Comparison of ENCODE assay signal across 26 cellular contexts in genomic region chr5:34663771-34664496, GRCh38.
"Had no signal": no experiment of that assay in that cellular context is flagged by ENCODE, and none has a peak within 500 bp of the region (broad histone marks: within the 10 kb centered on the region; RNA-seq: fewer than 3 reads in every experiment).

No MANE protein-coding gene starts in this region.

- FAIRE-seq: frontal cortex had no signal

- H3K4me3 Mint-ChIP-seq: activated CD4-positive, alpha-beta memory T cell treated with anti-CD3 and anti-CD28 coated beads, Interleukin-2, amount 10 ng/mL, durations not matched to agents 7 days and 5 days; activated CD4-positive, alpha-beta T cell treated with anti-CD3 and anti-CD28 coated beads, Interleukin-2, amount 10 ng/mL, durations not matched to agents 7 days and 5 days; activated T-cell treated with anti-CD3 and anti-CD28 coated beads, Interleukin-2, amount 50 U/mL, for 4 hours; activated T-helper 17 cell treated with anti-CD3 and anti-CD28 coated beads, Interleukin-2, amount 50 U/mL, for 72 hours; dendritic cell treated with granulocyte-macrophage colony-stimulating factor and Interleukin-4, amounts not matched to agents 40 ng/mL and 50 ng/mL, for 4 days; nephron; T-helper 17 cell had no signal

- H3K4me3 ChIP-seq: left ventricle myocardium inferior, lung, suprapubic skin, tibial nerve had no signal

- H3K9me3 ChIP-seq: left ventricle myocardium inferior, suprapubic skin, tibial nerve had no signal

- H3K9me3 Mint-ChIP-seq: activated CD4-positive, alpha-beta memory T cell treated with anti-CD3 and anti-CD28 coated beads, Interleukin-2, amount 10 ng/mL, durations not matched to agents 7 days and 5 days; activated CD4-positive, alpha-beta T cell treated with anti-CD3 and anti-CD28 coated beads, Interleukin-2, amount 10 ng/mL, durations not matched to agents 7 days and 5 days; activated T-cell treated with anti-CD3 and anti-CD28 coated beads, Interleukin-2, amount 50 U/mL, for 4 hours; activated T-helper 17 cell treated with anti-CD3 and anti-CD28 coated beads, Interleukin-2, amount 50 U/mL, for 72 hours; dendritic cell treated with granulocyte-macrophage colony-stimulating factor and Interleukin-4, amounts not matched to agents 40 ng/mL and 50 ng/mL, for 4 days; nephron had no signal

- DNase-seq: activated CD4-positive, alpha-beta memory T cell treated with anti-CD3 and anti-CD28 coated beads, Interleukin-2, amount 10 ng/mL, durations not matched to agents 7 days and 5 days; activated CD4-positive, alpha-beta T cell treated with anti-CD3 and anti-CD28 coated beads for 1 hour; activated CD4-positive, alpha-beta T cell treated with anti-CD3 and anti-CD28 coated beads, Interleukin-2, amount 10 ng/mL, durations not matched to agents 7 days and 5 days; activated CD8-positive, alpha-beta memory T cell treated with anti-CD3 and anti-CD28 coated beads, Interleukin-2, amount 50 U/mL, for 48 hours; activated gamma-delta T cell treated with Interleukin-2 at 50 U/mL for 16 hours; activated naive CD4-positive, alpha-beta T cell treated with anti-CD3 and anti-CD28 coated beads, Interleukin-2, amount 50 U/mL, for 16 hours; activated T-cell treated with anti-CD3 and anti-CD28 coated beads, Interleukin-2, amount 50 U/mL, for 4 hours; amniotic stem cell; central memory CD4-positive, alpha-beta T cell; effector CD4-positive, alpha-beta T cell; islet precursor cell; left ventricle myocardium inferior; nucleus accumbens; right cardiac atrium; stimulated activated CD4-positive, alpha-beta T cell treated with anti-CD3 and anti-CD28 coated beads, Interleukin-15, amount 100 ng/mL, for 24 hours; stimulated activated CD4-positive, alpha-beta T cell treated with anti-CD3 and anti-CD28 coated beads, Interleukin-2, amount 100 ng/mL, for 24 hours; stimulated activated naive CD4-positive, alpha-beta T cell; T-helper 17 cell; T1000 had no signal

- H3K4me1 Mint-ChIP-seq: activated CD4-positive, alpha-beta memory T cell treated with anti-CD3 and anti-CD28 coated beads, Interleukin-2, amount 10 ng/mL, durations not matched to agents 7 days and 5 days; activated CD4-positive, alpha-beta T cell treated with anti-CD3 and anti-CD28 coated beads, Interleukin-2, amount 10 ng/mL, durations not matched to agents 7 days and 5 days; activated T-helper 17 cell treated with anti-CD3 and anti-CD28 coated beads, Interleukin-2, amount 50 U/mL, for 72 hours; T-helper 17 cell had no signal

- H3K36me3 ChIP-seq: left ventricle myocardium inferior, suprapubic skin had no signal

- H3K4me1 ChIP-seq: suprapubic skin had no signal

- H3K27ac ChIP-seq: left ventricle myocardium inferior, suprapubic skin, tibial nerve had no signal

- H3K27me3 Mint-ChIP-seq: activated T-helper 17 cell treated with anti-CD3 and anti-CD28 coated beads, Interleukin-2, amount 50 U/mL, for 72 hours had no signal

- H3K27me3 ChIP-seq: suprapubic skin, tibial nerve had no signal

- H3K27ac Mint-ChIP-seq: activated CD4-positive, alpha-beta memory T cell treated with anti-CD3 and anti-CD28 coated beads, Interleukin-2, amount 10 ng/mL, durations not matched to agents 7 days and 5 days; activated CD4-positive, alpha-beta T cell treated with anti-CD3 and anti-CD28 coated beads, Interleukin-2, amount 10 ng/mL, durations not matched to agents 7 days and 5 days; activated T-helper 17 cell treated with anti-CD3 and anti-CD28 coated beads, Interleukin-2, amount 50 U/mL, for 72 hours; dendritic cell treated with granulocyte-macrophage colony-stimulating factor and Interleukin-4, amounts not matched to agents 40 ng/mL and 50 ng/mL, for 4 days; nephron; T-helper 17 cell had no signal
